In the genomic region with DNA sequence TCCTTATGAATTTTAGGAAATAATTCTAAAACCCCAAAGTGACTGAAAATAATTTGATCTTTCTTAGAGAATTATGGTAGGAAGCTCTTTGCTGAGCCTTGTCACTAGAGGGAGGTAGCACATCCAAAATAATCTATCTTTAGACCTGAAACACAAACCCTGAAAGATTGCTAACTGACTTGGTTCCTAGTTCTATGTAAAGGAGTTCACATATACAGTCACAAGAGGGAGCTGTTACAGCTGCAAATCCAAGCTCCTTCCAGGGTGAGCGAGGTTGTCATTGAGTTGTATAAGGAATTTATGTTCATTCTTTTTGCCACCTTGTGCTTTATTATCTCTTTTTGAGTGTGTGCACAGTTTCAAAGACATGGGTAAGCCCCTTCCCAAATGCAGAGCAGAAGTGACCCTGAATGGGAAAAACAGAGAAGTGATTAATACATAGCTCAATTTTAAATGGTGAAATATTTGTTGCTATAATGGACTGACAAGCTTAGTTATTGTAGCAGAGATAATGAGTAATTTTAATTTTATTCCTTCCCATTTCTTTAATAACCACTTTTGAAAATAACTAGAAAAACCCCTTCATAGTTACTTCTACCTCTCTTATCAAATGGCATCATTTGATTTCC, we compare ENCODE assay signal across 7 cellular contexts.
DNase-seq lines count a peak whose midpoint lies in the region; ATAC-seq, FAIRE-seq and TF ChIP-seq lines count a peak whose summit lies in the region.

No MANE protein-coding gene starts in this region.

- no peak overlapping the region for H2BK15ac ChIP-seq in H1 (ENCODE audit: low read length)

- no peak overlapping the region for H3K4me3 Mint-ChIP-seq in naive B cell

- no peaks in the 10 kb centered on the region for H3K27me3 ChIP-seq in GM06990 (replicated peaks; ENCODE audit: control insufficient read depth, insufficient read depth, low read length)
- H3K27me3 ChIP-seq in H1 (replicated peaks in 1 of 4; ENCODE audit: control insufficient read depth in 3 of 4, extremely low read depth in 1 of 4, insufficient read depth in 3 of 4, low read length in 3 of 4) = no peaks in the 10 kb centered on the region

- peaks cover 0 to 11% of the 10 kb centered on the region in 2 donors for H3K36me3 Mint-ChIP-seq in naive B cell

- POLR2A ChIA-PET in RWPE1 (lab: Yijun Ruan, JAX; ENCODE audit: low non-redundant PET) = no interaction called here
- POLR2A ChIA-PET in H1 (lab: Charles Lee; ENCODE audit: partially characterized antibody) = interaction anchor here (0.6 kb wide), 1 partner anchor 110 kb away, joined by 3 read pairs; no protein-coding TSS in a partner anchor

- TF ChIP-seq CTCF in GM06990 (IDR thresholded peaks at IDR 0.05; ENCODE audit: insufficient read depth, low read length, poor library complexity, severe bottlenecking) (peak; percentile 76), RWPE1 (conservative IDR thresholded peaks at IDR 0.05; ENCODE audit: low read depth) (peak; percentile 73), H1 (IDR thresholded peaks at IDR 0.05; ENCODE audit: control extremely low read depth in 1 of 3, insufficient read depth in 1 of 3, low read depth in 1 of 3, low read length in 3 of 3) (peak in 2 of 3 experiments; percentile 74 to 85; a peak in 3 of 4 replicates)

- CTCF ChIA-PET in RWPE1 (lab: Yijun Ruan, JAX) (interaction anchor here (0.5 to 1.9 kb wide), 18 partner anchors 10 to 1765 kb away, joined by 3 to 8 read pairs (median 4); a partner anchor contains a TSS), H1 (lab: Charles Lee; ENCODE audit: partially characterized antibody) (interaction anchor here (0.6 to 4.4 kb wide), 61 partner anchors 9 to 1512 kb away, joined by 3 to 24 read pairs (median 4); no protein-coding TSS in a partner anchor)

- peak; percentile 61 for ATAC-seq in HG02981 (IDR thresholded peaks at IDR 0.05; ENCODE audit: unreplicated experiment)
- ATAC-seq in naive B cell (ENCODE audit: low read depth in 2 of 2) = peak; percentile 73 to 85
- no peak for ATAC-seq in HG02938 (IDR thresholded peaks at IDR 0.05; ENCODE audit: unreplicated experiment)
- ATAC-seq in HG03097 (IDR thresholded peaks at IDR 0.05; ENCODE audit: low FRiP score, unreplicated experiment) = no peak

- DNase-seq in GM06990 (ENCODE audit: extremely low read depth, insufficient read length) = no peak
- DNase-seq in RWPE1 (ENCODE audit: low spot score) = peak; percentile 48
- no peak for DNase-seq in H1 (ENCODE audit: low read depth in 1 of 2, low spot score in 2 of 2)
- peak; percentile 7 for DNase-seq in naive B cell

- peak overlapping the region in 1 of 6 donors; percentile 43 for H3K27ac Mint-ChIP-seq in naive B cell

- no peaks in the 10 kb centered on the region for H3K79me2 ChIP-seq in H1 (ENCODE audit: control insufficient read depth in 1 of 2, insufficient read depth in 2 of 2, low read length in 2 of 2)

- no peaks in the 10 kb centered on the region for H4K20me1 ChIP-seq in H1 (replicated peaks in 1 of 2; ENCODE audit: control insufficient read depth in 1 of 2, insufficient read depth in 2 of 2, low read length in 2 of 2)

- H3K14ac ChIP-seq in H1 (ENCODE audit: insufficient read length) = no peak overlapping the region

- peak; percentile 56 to 68 for TF ChIP-seq RAD21 in H1 (IDR thresholded peaks at IDR 0.05 in 1 of 2, conservative IDR thresholded peaks at IDR 0.05 in 1 of 2; ENCODE audit: low read depth in 2 of 2, low read length in 2 of 2)

- no peak overlapping the region for H4K91ac ChIP-seq in H1 (replicated peaks; ENCODE audit: insufficient read length, low read length)

- no peak overlapping the region for H3K23ac ChIP-seq in H1 (ENCODE audit: insufficient read length)

- no peak overlapping the region for H3K56ac ChIP-seq in H1 (replicated peaks; ENCODE audit: insufficient read length, low read depth, low read length)

- no peak overlapping the region for H3K27ac ChIP-seq in RWPE1
- H3K27ac ChIP-seq in H1 (ENCODE audit: low read depth, low read length) = no peak overlapping the region

- no peak overlapping the region for H3K9ac ChIP-seq in H1 (replicated peaks in 1 of 4; ENCODE audit: extremely low read depth in 1 of 4, low read depth in 3 of 4, low read length in 3 of 4)

- H3K79me1 ChIP-seq in H1 (ENCODE audit: low read depth, low read length) = no peaks in the 10 kb centered on the region; the same call in 1 of the 2 replicates

- no peak overlapping the region for H3K4me2 ChIP-seq in H1 (ENCODE audit: insufficient read depth in 1 of 2, low read depth in 2 of 2, low read length in 2 of 2)

- no peaks in the 10 kb centered on the region; a peak in 1 of 7 replicates for H3K4me1 ChIP-seq in H1 (replicated peaks in 1 of 4; ENCODE audit: control insufficient read depth in 3 of 4, insufficient read depth in 4 of 4, low read length in 3 of 4)

- no peak overlapping the region for H2BK12ac ChIP-seq in H1 (ENCODE audit: low read depth, low read length)

- H3K4me3 ChIP-seq in GM06990 (replicated peaks; ENCODE audit: low read depth, low read length) = no peak overlapping the region
- H3K4me3 ChIP-seq in H1 (ENCODE audit: extremely low read depth in 1 of 4, insufficient read depth in 2 of 4, low read depth in 3 of 4, low read length in 4 of 4) = no peak overlapping the region

- no peak overlapping the region for H2BK5ac ChIP-seq in H1 (ENCODE audit: low read depth, low read length)

- H4K5ac ChIP-seq in H1 (ENCODE audit: insufficient read length, low read depth, low read length) = no peak overlapping the region

- H3K23me2 ChIP-seq in H1 (ENCODE audit: low read depth, low read length) = no peaks in the 10 kb centered on the region

- H3K36me3 ChIP-seq in GM06990 (ENCODE audit: control insufficient read depth, insufficient read depth, low read length) (no peaks in the 10 kb centered on the region), H1 (ENCODE audit: control insufficient read depth in 2 of 4, insufficient read depth in 4 of 4, low read length in 3 of 4) (no peaks in the 10 kb centered on the region)

- H3K9me3 ChIP-seq in H1 (ENCODE audit: insufficient read depth in 2 of 2, low read depth in 1 of 2, low read length in 1 of 2) = peaks cover 4 to 8% of the 10 kb centered on the region in 2 experiments; a peak in 2 of 4 replicates

- no peak overlapping the region for H2AK5ac ChIP-seq in H1 (ENCODE audit: low read depth, low read length)

- H3K4ac ChIP-seq in H1 (replicated peaks; ENCODE audit: insufficient read length, low read depth, low read length) = no peak overlapping the region

- WGBS in H1 (ENCODE audit: extremely low coverage in 1 of 2, insufficient coverage in 1 of 2, insufficient read length in 1 of 2, insufficient replicate concordance in 2 of 2, low coverage in 1 of 2, low lambda C conversion rate in 2 of 2, missing lambda C conversion rate in 1 of 2), 2 experiments = 32% methylated on average over 1 of the region's 1 CpG; no CpG with 5 or more reads in 1 of the 2 experiments

- H2AFZ ChIP-seq in H1 (ENCODE audit: low read length) = no peak overlapping the region

- H3K27me3 Mint-ChIP-seq in naive B cell = peaks cover 31 to 40% (median 38%) of the 10 kb centered on the region in 3 donors

- H3K18ac ChIP-seq in H1 (ENCODE audit: extremely low read depth, low read length) = no peak overlapping the region

- TF ChIP-seq EP300 in H1 (IDR thresholded peaks at IDR 0.05; ENCODE audit: borderline replicate concordance in 1 of 2, low read depth in 2 of 2, low read length in 2 of 2) = no peak

- TF ChIP-seq POLR2A in H1 (IDR thresholded peaks at IDR 0.05; ENCODE audit: control extremely low read depth in 1 of 2, low read depth in 2 of 2, low read length in 2 of 2) = no peak

- peak; percentile 71 for FAIRE-seq in H1 (lab: Jason Lieb, UNC)

- no peak overlapping the region for H4K8ac ChIP-seq in H1 (ENCODE audit: extremely low read depth, insufficient read depth, low read length)

- peaks cover 0 to 6% (median 0%) of the 10 kb centered on the region in 3 donors for H3K4me1 Mint-ChIP-seq in naive B cell

- H2BK20ac ChIP-seq in H1 (ENCODE audit: low read length) = no peak overlapping the region

- H3K9me3 Mint-ChIP-seq in naive B cell = peaks cover 6 to 23% (median 11%) of the 10 kb centered on the region in 7 donors

- H2BK120ac ChIP-seq in H1 (replicated peaks; ENCODE audit: low read depth, low read length) = no peak overlapping the region

TF ChIP-seq in H1, 55 proteins besides CTCF, POLR2A, EP300 and RAD21:
- TF ChIP-seq TBP (IDR thresholded peaks at IDR 0.05; ENCODE audit: low read depth, low read length) (no peak), SIN3A (conservative IDR thresholded peaks at IDR 0.05 in 1 of 2, IDR thresholded peaks at IDR 0.05 in 1 of 2; ENCODE audit: low read depth in 1 of 2, low read length in 2 of 2) (no peak)
- TF ChIP-seq, protein P1, sequence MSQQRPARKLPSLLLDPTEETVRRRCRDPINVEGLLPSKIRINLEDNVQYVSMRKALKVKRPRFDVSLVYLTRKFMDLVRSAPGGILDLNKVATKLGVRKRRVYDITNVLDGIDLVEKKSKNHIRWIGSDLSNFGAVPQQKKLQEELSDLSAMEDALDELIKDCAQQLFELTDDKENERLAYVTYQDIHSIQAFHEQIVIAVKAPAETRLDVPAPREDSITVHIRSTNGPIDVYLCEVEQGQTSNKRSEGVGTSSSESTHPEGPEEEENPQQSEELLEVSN (IDR thresholded peaks at IDR 0.05) = no peak

Comparison
In these comparisons a context has a peak if more than half of its experiments do, and no peak if none do; other contexts are left out.
1. DNase-seq: peak in RWPE1 (single experiment) and naive B cell (single experiment); none in GM06990 (single experiment) and H1 (0 of 2).
2. ATAC-seq: peak in HG02981 (single experiment) and naive B cell (2 of 2); none in HG02938 (single experiment) and HG03097 (single experiment).
3. Peak in every context shown above with its lines, with median percentiles within 50 percentile points of each other: CTCF ChIP-seq.